17 cellular contexts compared by ENCODE assay signal in genomic region chr2:40032650-40033319, GRCh38.
DNase-seq lines count a peak whose midpoint lies in the region; ATAC-seq and TF ChIP-seq lines count a peak whose summit lies in the region.
"Had no signal": no experiment of that assay in that cellular context is flagged by ENCODE, and none has a peak within 500 bp of the region (broad histone marks: within the 10 kb centered on the region; RNA-seq: fewer than 3 reads in every experiment).

No MANE protein-coding gene starts in this region.

- H3K27me3 ChIP-seq in ACC112 (ENCODE audit: insufficient read depth, low read length) (no peaks in the 10 kb centered on the region), GM23248 (replicated peaks; ENCODE audit: insufficient read depth) (no peaks in the 10 kb centered on the region)

- in situ Hi-C loops in GM23248 (cut with MboI) (no loop called here), KBM-7 (cut with MboI; ENCODE audit: low pct_unique_long_range_greater_than_20kb, low sequenced_read_pairs) (no loop called here)

- no peaks in the 10 kb centered on the region for H4K20me1 ChIP-seq in GM23248 (ENCODE audit: insufficient read depth)

- H3K36me3 Mint-ChIP-seq in activated T-helper 1 cell treated with anti-CD3 and anti-CD28 coated beads, Interleukin-12 subunit alpha, Interleukin-12 subunit beta, Interleukin-2, Interleukin-4 antibody, amounts not matched to agents 30 ng/mL and 10 ng/mL and 1 ng/mL, durations not matched to agents 14 hours and 24 hours and 36 hours (ENCODE audit: low read depth) = no peaks in the 10 kb centered on the region
- H3K36me3 Mint-ChIP-seq: mesothelial cell of epicardium; stimulated activated naive B cell treated with anti-CD40 and anti-IgM and Interleukin-4, amounts not matched to agents 10 μg/mL and 1 μg/mL and 100 μg/mL, for 72 hours had no signal

- H3K9me3 Mint-ChIP-seq in activated T-helper 1 cell treated with anti-CD3 and anti-CD28 coated beads, Interleukin-12 subunit alpha, Interleukin-12 subunit beta, Interleukin-2, Interleukin-4 antibody, amounts not matched to agents 30 ng/mL and 10 ng/mL and 1 ng/mL, durations not matched to agents 14 hours and 24 hours and 36 hours = peaks cover 14% of the 10 kb centered on the region
- H3K9me3 Mint-ChIP-seq: endodermal cell had no signal

- 0 to 7% methylated on average over 2 of the region's 2 CpGs for WGBS in GM23248 (ENCODE audit: low coverage in 1 of 2, low lambda C conversion rate in 2 of 2, missing lambda C conversion rate in 2 of 2), 2 experiments

- peaks cover 9% of the 10 kb centered on the region for H3K4me1 Mint-ChIP-seq in activated T-helper 1 cell treated with anti-CD3 and anti-CD28 coated beads, Interleukin-12 subunit alpha, Interleukin-12 subunit beta, Interleukin-2, Interleukin-4 antibody, amounts not matched to agents 30 ng/mL and 10 ng/mL and 1 ng/mL, durations not matched to agents 14 hours and 24 hours and 36 hours (ENCODE audit: low read depth)
- H3K4me1 Mint-ChIP-seq: endodermal cell, mesothelial cell of epicardium had no signal

- H3K4me3 Mint-ChIP-seq in activated T-helper 1 cell treated with anti-CD3 and anti-CD28 coated beads, Interleukin-12 subunit alpha, Interleukin-12 subunit beta, Interleukin-2, Interleukin-4 antibody, amounts not matched to agents 30 ng/mL and 10 ng/mL and 1 ng/mL, durations not matched to agents 14 hours and 24 hours and 36 hours = no peak overlapping the region
- H3K4me3 Mint-ChIP-seq: endodermal cell; mesothelial cell of epicardium; stimulated activated naive B cell treated with anti-CD40 and anti-IgM and Interleukin-4, amounts not matched to agents 10 μg/mL and 1 μg/mL and 100 μg/mL, for 72 hours had no signal

- H3K36me3 ChIP-seq in ACC112 (ENCODE audit: insufficient read depth, low read length) = no peaks in the 10 kb centered on the region
- no peaks in the 10 kb centered on the region for H3K36me3 ChIP-seq in GM23248 (ENCODE audit: low read depth)

- DNase-seq in GM23248 (peak; percentile 94), fibroblast of villous mesenchyme (ENCODE audit: low read depth) (peak; percentile 20), foreskin melanocyte (no peak), KBM-7 (no peak), coronary artery (ENCODE audit: low spot score) (no peak), Right ventricle myocardium inferior (ENCODE audit: missing footprints) (no peak)
- DNase-seq in activated T-helper 1 cell treated with anti-CD3 and anti-CD28 coated beads, Interleukin-12 subunit alpha, Interleukin-12 subunit beta, Interleukin-2, Interleukin-4 antibody, amounts not matched to agents 30 ng/mL and 10 ng/mL and 1 ng/mL, durations not matched to agents 14 hours and 24 hours and 36 hours (ENCODE audit: low spot score) = no peak
- DNase-seq: anterior cingulate cortex; C1 segment of cervical spinal cord; endodermal cell; MM.1S; posterior cingulate gyrus; stimulated activated CD4-positive, alpha-beta T cell treated with anti-CD3 and anti-CD28 coated beads, Interleukin-2, amount 100 ng/mL, for 24 hours; stimulated activated naive B cell treated with anti-CD40 and anti-IgM and Interleukin-4, amounts not matched to agents 10 μg/mL and 1 μg/mL and 100 μg/mL, for 72 hours; T-helper 9 cell had no signal

- no peak for TF ChIP-seq CTCF in fibroblast of villous mesenchyme (IDR thresholded peaks at IDR 0.05; ENCODE audit: insufficient read depth, low read depth, low read length)
- no peak for TF ChIP-seq CTCF in coronary artery (IDR thresholded peaks at IDR 0.05)

- peak overlapping the region; percentile 14 for H2AFZ ChIP-seq in ACC112 (ENCODE audit: low read length, unreplicated experiment)
- no peak overlapping the region; the same call in 1 of the 2 replicates for H2AFZ ChIP-seq in GM23248

- intact Hi-C loops in activated T-helper 1 cell treated with anti-CD3 and anti-CD28 coated beads, Interleukin-12 subunit alpha, Interleukin-12 subunit beta, Interleukin-2, Interleukin-4 antibody, amounts not matched to agents 30 ng/mL and 10 ng/mL and 1 ng/mL, durations not matched to agents 14 hours and 24 hours and 36 hours (cut with micrococcal nuclease) = loop anchor here (2.0 to 5.0 kb wide), 3 partner anchors 36 to 120 kb away; no protein-coding TSS in a partner anchor
- intact Hi-C loops in Right ventricle myocardium inferior (cut with DNase I) = no loop called here

- H3K4me2 ChIP-seq in GM23248 (ENCODE audit: unreplicated experiment) = peak overlapping the region; percentile 64

- H3K4me3 ChIP-seq in ACC112 (ENCODE audit: low read depth, low read length) (no peak overlapping the region), GM23248 (peak overlapping the region; percentile 29; the same call in 1 of the 2 replicates), fibroblast of villous mesenchyme (ENCODE audit: low read depth, low read length) (no peak overlapping the region), coronary artery (no peak overlapping the region)

- peak overlapping the region; percentile 80 for H3K27ac ChIP-seq in ACC112 (ENCODE audit: low read depth, low read length)
- H3K27ac ChIP-seq in GM23248 = peak overlapping the region; percentile 89
- H3K27ac ChIP-seq in coronary artery = no peak overlapping the region

- no peaks in the 10 kb centered on the region for H3K9me3 ChIP-seq in GM23248 (ENCODE audit: low read depth)

- no peaks in the 10 kb centered on the region for H3K27me3 Mint-ChIP-seq in activated T-helper 1 cell treated with anti-CD3 and anti-CD28 coated beads, Interleukin-12 subunit alpha, Interleukin-12 subunit beta, Interleukin-2, Interleukin-4 antibody, amounts not matched to agents 30 ng/mL and 10 ng/mL and 1 ng/mL, durations not matched to agents 14 hours and 24 hours and 36 hours (ENCODE audit: insufficient read depth)
- H3K27me3 Mint-ChIP-seq: stimulated activated naive B cell treated with anti-CD40 and anti-IgM and Interleukin-4, amounts not matched to agents 10 μg/mL and 1 μg/mL and 100 μg/mL, for 72 hours had no signal

- peak overlapping the region; percentile 54 for H3K27ac Mint-ChIP-seq in activated T-helper 1 cell treated with anti-CD3 and anti-CD28 coated beads, Interleukin-12 subunit alpha, Interleukin-12 subunit beta, Interleukin-2, Interleukin-4 antibody, amounts not matched to agents 30 ng/mL and 10 ng/mL and 1 ng/mL, durations not matched to agents 14 hours and 24 hours and 36 hours
- H3K27ac Mint-ChIP-seq: endodermal cell; mesothelial cell of epicardium; stimulated activated naive B cell treated with anti-CD40 and anti-IgM and Interleukin-4, amounts not matched to agents 10 μg/mL and 1 μg/mL and 100 μg/mL, for 72 hours had no signal

- H3K4me1 ChIP-seq in ACC112 (ENCODE audit: control insufficient read depth, insufficient read depth, low read length, unreplicated experiment) (peaks cover 38% of the 10 kb centered on the region), GM23248 (ENCODE audit: insufficient read depth) (peaks cover 47% of the 10 kb centered on the region)

- no peaks in the 10 kb centered on the region for H3K9me2 ChIP-seq in GM23248 (ENCODE audit: insufficient read depth)

- no peak for ATAC-seq in Right ventricle myocardium inferior

- H3K79me2 ChIP-seq in ACC112 (ENCODE audit: control insufficient read depth, insufficient read depth, low read length, unreplicated experiment) (no peaks in the 10 kb centered on the region), GM23248 (ENCODE audit: insufficient read depth) (no peaks in the 10 kb centered on the region)

- peaks cover 58% of the 10 kb centered on the region for H3F3A ChIP-seq in GM23248 (ENCODE audit: insufficient read depth)

- H3K9ac ChIP-seq in GM23248 = peak overlapping the region; percentile 31; the same call in 1 of the 2 replicates

Comparison
In these comparisons a context has a peak if more than half of its experiments do, and no peak if none do; other contexts are left out.
1. H3K27ac ChIP-seq: peak in ACC112 (single experiment) and GM23248 (single experiment); none in coronary artery (0 of 2).
2. DNase-seq: peak in GM23248 (single experiment) and fibroblast of villous mesenchyme (single experiment); none in activated T-helper 1 cell treated with anti-CD3 and anti-CD28 coated beads, Interleukin-12 subunit alpha, Interleukin-12 subunit beta, Interleukin-2, Interleukin-4 antibody, amounts not matched to agents 30 ng/mL and 10 ng/mL and 1 ng/mL, durations not matched to agents 14 hours and 24 hours and 36 hours (single experiment), foreskin melanocyte (single experiment), KBM-7 (single experiment), coronary artery (single experiment) and Right ventricle myocardium inferior (single experiment).